ENCODE assay signal across 1 cellular context in genomic region chr6:5130135-5130866, GRCh38.
TF ChIP-seq lines count a peak whose summit lies in the region.

No MANE protein-coding gene starts in this region.

TF ChIP-seq in IMR-90, 13 proteins besides CTCF, POLR2A, EP300 and RAD21:
- TF ChIP-seq MAZ (IDR thresholded peaks at IDR 0.05; ENCODE audit: borderline replicate concordance, low read depth, low read length) (no peak), MAFK (IDR thresholded peaks at IDR 0.05; ENCODE audit: low read depth, low read length) (peak; percentile 92)
TF ChIP-seq in IMR-90: peak in this region for 1.
